Comparison of ENCODE assay signal across 20 cellular contexts in genomic region chr5:172950176-172950965, GRCh38. TPM values are rescaled to one million over a fixed set of nuclear protein-coding genes. Genes with fewer than 3 reads are reported as not detected.
DNase-seq lines count a peak whose midpoint lies in the region; ATAC-seq, FAIRE-seq and TF ChIP-seq lines count a peak whose summit lies in the region.
"Had no signal": no experiment of that assay in that cellular context is flagged by ENCODE, and none has a peak within 500 bp of the region (broad histone marks: within the 10 kb centered on the region; RNA-seq: fewer than 3 reads in every experiment).

No MANE protein-coding gene starts in this region.

- H3K27ac ChIP-seq in SJSA1, result peak overlapping the region; percentile 99; the same call in 1 of the 2 replicates
- no peak overlapping the region for H3K27ac ChIP-seq in kidney (ENCODE audit: low read depth in 2 of 2, low read length in 2 of 2)
- H3K27ac ChIP-seq in spleen, result no peak overlapping the region
- H3K27ac ChIP-seq: 22Rv1 had no signal

- no peak for ATAC-seq in HG02884 (IDR thresholded peaks at IDR 0.05; ENCODE audit: unreplicated experiment)
- ATAC-seq in naive thymus-derived CD8-positive, alpha-beta T cell, result no peak

- no peak for FAIRE-seq in kidney (lab: Jason Lieb, UNC)

- H3K27ac Mint-ChIP-seq in activated T-cell treated with anti-CD3 and anti-CD28 coated beads, Interleukin-2, amount 50 U/mL, for 24 hours, result peak overlapping the region; percentile 12
- peak overlapping the region in 1 of 10 donors; percentile 65 for H3K27ac Mint-ChIP-seq in naive thymus-derived CD8-positive, alpha-beta T cell

- H3K9me3 ChIP-seq in SJSA1 (replicated peaks), result no peaks in the 10 kb centered on the region
- H3K9me3 ChIP-seq in kidney (ENCODE audit: control insufficient read depth in 1 of 2, low read length in 2 of 2), result no peaks in the 10 kb centered on the region
- no peaks in the 10 kb centered on the region for H3K9me3 ChIP-seq in spleen

- no peak overlapping the region for H3K4me3 Mint-ChIP-seq in activated T-cell treated with anti-CD3 and anti-CD28 coated beads, Interleukin-2, amount 50 U/mL, for 24 hours
- no peak overlapping the region for H3K4me3 Mint-ChIP-seq in naive thymus-derived CD8-positive, alpha-beta T cell
- H3K4me3 Mint-ChIP-seq: CD14-positive monocyte had no signal

- H3K4me1 ChIP-seq in SJSA1 (replicated peaks) (peaks cover 90% of the 10 kb centered on the region), kidney (ENCODE audit: control insufficient read depth in 1 of 2, insufficient read depth in 1 of 2, low read depth in 1 of 2, low read length in 2 of 2) (no peaks in the 10 kb centered on the region), spleen (peaks cover 0 to under 1% (median 0%) of the 10 kb centered on the region in 6 donors)

- POLR2A ChIA-PET in naive thymus-derived CD8-positive, alpha-beta T cell (lab: Charles Lee), result interaction anchor here (1.5 kb wide), 1 partner anchor 9 kb away, joined by 6 read pairs; the partner anchor contains the start of gene RPL26L1

- H3K27me3 ChIP-seq in SJSA1 (replicated peaks), result no peaks in the 10 kb centered on the region
- no peaks in the 10 kb centered on the region for H3K27me3 ChIP-seq in spleen (replicated peaks in 1 of 7)

- TF ChIP-seq CTCF in kidney (IDR thresholded peaks at IDR 0.05; ENCODE audit: borderline replicate concordance, extremely low read depth, insufficient read depth), result no peak
- TF ChIP-seq CTCF in spleen (IDR thresholded peaks at IDR 0.05 in 8 of 11, conservative IDR thresholded peaks at IDR 0.05 in 3 of 11), result no peak

- no peak overlapping the region for H3K9ac ChIP-seq in kidney (ENCODE audit: low read length in 2 of 2)

- no peak overlapping the region for H3K4me3 ChIP-seq in SJSA1
- H3K4me3 ChIP-seq in kidney (ENCODE audit: low read length in 2 of 2), result no peak overlapping the region
- H3K4me3 ChIP-seq in spleen, result no peak overlapping the region

- H3K36me3 Mint-ChIP-seq in activated T-cell treated with anti-CD3 and anti-CD28 coated beads, Interleukin-2, amount 50 U/mL, for 24 hours (ENCODE audit: low read depth), result peaks cover 23% of the 10 kb centered on the region
- H3K36me3 Mint-ChIP-seq in naive thymus-derived CD8-positive, alpha-beta T cell, result peaks cover 0 to 34% (median 7%) of the 10 kb centered on the region in 3 donors

- no peaks in the 10 kb centered on the region for H3K4me1 Mint-ChIP-seq in activated T-cell treated with anti-CD3 and anti-CD28 coated beads, Interleukin-2, amount 50 U/mL, for 24 hours (ENCODE audit: low read depth)
- H3K4me1 Mint-ChIP-seq in naive thymus-derived CD8-positive, alpha-beta T cell, result peaks cover 2 to 11% (median 9%) of the 10 kb centered on the region in 4 donors

- H3K27me3 Mint-ChIP-seq in activated T-cell treated with anti-CD3 and anti-CD28 coated beads, Interleukin-2, amount 50 U/mL, for 24 hours, result no peaks in the 10 kb centered on the region
- no peaks in the 10 kb centered on the region for H3K27me3 Mint-ChIP-seq in naive thymus-derived CD8-positive, alpha-beta T cell

- intact Hi-C loops in kidney (cut with DNase I), result no loop called here
- intact Hi-C loops in spleen (cut with DNase I; ENCODE audit: low total_unique reads), result no loop called here

- no peak for DNase-seq in activated T-cell treated with anti-CD3 and anti-CD28 coated beads, Interleukin-2, amount 50 U/mL, for 24 hours
- DNase-seq in activated T-cell treated with anti-CD3 and anti-CD28 coated beads for 4 hours (no peak), SJSA1 (ENCODE audit: low read depth in 1 of 2, low spot score in 2 of 2) (peak in 1 of 2 experiments; percentile 40), kidney (peak; percentile 68), spleen (peak; percentile 71), GF-D8 (lab: John Stamatoyannopoulos, UW) (no peak)
- no peak for DNase-seq in naive thymus-derived CD8-positive, alpha-beta T cell
- DNase-seq: ACHN; DMS79; H7; MV-4-11; NCI-H1105 treated with DMSO at 0.1 percent for 48 hours; NCI-H2029 treated with DMSO at 0.1 percent for 48 hours; NCI-H226; NCI-H510A treated with DMSO at 0.1 percent for 48 hours; NCI-H774; NK-92 treated with Interleukin-12 subunit alpha and Interleukin-12 subunit beta, amount 100 ng/mL, for 24 hours had no signal

- H3K36me3 ChIP-seq in SJSA1, result peaks cover 47% of the 10 kb centered on the region
- peaks cover 3 to 13% of the 10 kb centered on the region in 2 donors for H3K36me3 ChIP-seq in kidney (ENCODE audit: control insufficient read depth in 1 of 2, insufficient read depth in 2 of 2, low read length in 2 of 2)
- H3K36me3 ChIP-seq in spleen, result peaks cover 0 to 67% (median 34%) of the 10 kb centered on the region in 6 donors

- no peaks in the 10 kb centered on the region for H3K9me3 Mint-ChIP-seq in activated T-cell treated with anti-CD3 and anti-CD28 coated beads, Interleukin-2, amount 50 U/mL, for 24 hours
- H3K9me3 Mint-ChIP-seq in naive thymus-derived CD8-positive, alpha-beta T cell, result no peaks in the 10 kb centered on the region

- TF ChIP-seq POLR2A in spleen (IDR thresholded peaks at IDR 0.05), result no peak

- WGBS in spleen, 5 donors, result 83 to 95% (median 93%) methylated on average over 12 of the region's 12 CpGs

RNA-seq across cellular contexts. Expression of gene RPL26L1, which starts 8.9 kb away (rescaled TPM):
- 167 and 184 TPM in 2 replicates for total RNA-seq in SJSA1 (2014; rRNA removed; shearing (Covaris generic))
- total RNA-seq in kidney (30.9 TPM), spleen (10 to 100 TPM; 10.6 to 36.8 (median 16.9) TPM)
- polyA plus RNA-seq in kidney (ENCODE audit: insufficient read depth, low read depth, low replicate concordance) (80.7 TPM), spleen (10 to 100 TPM; 31.0 to 56.4 (median 46.4) TPM)
- total RNA-seq in naive thymus-derived CD8-positive, alpha-beta T cell, result 10 to 100 TPM; 15.7 to 16.5 TPM
- 10 to 100 TPM; 38.2 to 42.1 (median 40.3) TPM for polyA plus RNA-seq in naive thymus-derived CD8-positive, alpha-beta T cell

RNA-seq across cellular contexts. Expression of gene ATP6V0E1, which starts 33.2 kb away (rescaled TPM):
- total RNA-seq in SJSA1 (2014; rRNA removed; shearing (Covaris generic)), result 286 and 291 TPM in 2 replicates
- total RNA-seq in kidney, result 352 TPM
- 804 TPM for polyA plus RNA-seq in kidney (ENCODE audit: insufficient read depth, low read depth, low replicate concordance)
- total RNA-seq in spleen, result 100 to 1,000 TPM; 185 to 221 (median 208) TPM
- 100 to 1,000 TPM; 213 to 314 (median 298) TPM for polyA plus RNA-seq in spleen
- total RNA-seq in naive thymus-derived CD8-positive, alpha-beta T cell, result 100 to 1,000 TPM; 141 to 150 TPM
- polyA plus RNA-seq in naive thymus-derived CD8-positive, alpha-beta T cell, result 100 to 1,000 TPM; 411 to 532 (median 494) TPM

Comparison
In these comparisons a context has a peak if more than half of its experiments do, and no peak if none do; other contexts are left out.
1. DNase-seq: peak in kidney (single experiment) and spleen (single experiment); none in activated T-cell treated with anti-CD3 and anti-CD28 coated beads, Interleukin-2, amount 50 U/mL, for 24 hours (single experiment), activated T-cell treated with anti-CD3 and anti-CD28 coated beads for 4 hours (single experiment), GF-D8 (single experiment) and naive thymus-derived CD8-positive, alpha-beta T cell (0 of 10).